In the genomic region with DNA sequence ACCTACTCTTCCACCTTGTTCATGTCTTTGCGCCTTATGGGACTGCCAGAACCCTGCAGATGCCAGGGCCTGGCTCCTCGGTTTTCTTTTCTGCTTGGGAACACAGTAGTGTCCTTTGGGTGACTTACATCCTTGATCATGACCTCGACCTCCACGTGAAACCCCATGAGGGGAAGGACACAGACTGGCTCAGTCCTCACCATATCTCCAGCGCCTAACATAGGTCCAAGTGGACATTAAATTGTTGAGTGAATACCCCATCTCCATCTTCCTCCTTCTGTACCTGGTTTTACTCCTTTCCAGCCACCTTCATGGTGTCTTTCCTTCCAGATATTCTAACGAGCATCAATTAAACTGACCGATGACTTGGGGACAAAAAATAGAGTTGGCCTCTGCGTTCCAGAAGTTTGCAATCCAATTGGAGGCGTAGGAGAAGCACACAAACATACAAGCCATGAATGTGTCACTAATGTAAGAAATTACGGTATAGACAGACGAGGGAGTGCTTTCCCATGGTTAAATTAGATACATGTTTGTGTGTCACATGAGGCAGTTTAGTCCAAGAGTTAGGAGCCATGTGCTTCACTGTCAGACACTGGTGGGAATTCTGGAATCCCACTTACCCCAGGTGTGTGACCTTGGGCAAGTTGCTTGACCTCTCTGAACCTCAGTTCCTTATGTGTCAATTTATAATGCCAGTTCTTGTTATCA, we compare ENCODE assay signal across 8 cellular contexts. TPM values are rescaled to one million over a fixed set of nuclear protein-coding genes. Genes with fewer than 3 reads are reported as not detected.
DNase-seq lines count a peak whose midpoint lies in the region; ATAC-seq and TF ChIP-seq lines count a peak whose summit lies in the region.

No MANE protein-coding gene starts in this region.

- peak overlapping the region; percentile 98 for H3K9ac ChIP-seq in BLaER1
- peak overlapping the region; percentile 90 to 95 for H3K9ac ChIP-seq in colonic mucosa (ENCODE audit: low read depth in 2 of 2, low read length in 2 of 2)

- peak overlapping the region; percentile 94 to 99 (median 98) for H3K27ac Mint-ChIP-seq in naive thymus-derived CD4-positive, alpha-beta T cell

- H3K9me3 Mint-ChIP-seq in naive thymus-derived CD4-positive, alpha-beta T cell: no peaks in the 10 kb centered on the region

- CTCF ChIA-PET in naive thymus-derived CD4-positive, alpha-beta T cell (lab: Charles Lee): interaction anchor here (0.6 to 0.9 kb wide), 2 partner anchors 26 to 65 kb away, joined by 3 read pairs; no protein-coding TSS in a partner anchor

- peak overlapping the region; percentile 86 to 98 (median 94) for H3K4me3 Mint-ChIP-seq in naive thymus-derived CD4-positive, alpha-beta T cell

- H3K4me1 ChIP-seq in BLaER1 (peaks cover 31% of the 10 kb centered on the region), colonic mucosa (peaks cover 4% of the 10 kb centered on the region)
- H3K4me1 ChIP-seq in naive thymus-derived CD4-positive, alpha-beta T cell (ENCODE audit: control insufficient read depth in 2 of 2, insufficient read depth in 2 of 2, low read length in 2 of 2): peaks cover 30 to 31% of the 10 kb centered on the region in 2 donors

- peaks cover 0 to 2% (median 0%) of the 10 kb centered on the region in 5 donors for H3K36me3 Mint-ChIP-seq in naive thymus-derived CD4-positive, alpha-beta T cell

- DNase-seq in colonic mucosa: no peak
- no peak for DNase-seq in naive thymus-derived CD4-positive, alpha-beta T cell
- DNase-seq in islet precursor cell: no peak
- DNase-seq in NCI-H82 treated with DMSO at 0.1 percent for 48 hours (lab: John Stamatoyannopoulos, UW; ENCODE audit: unreplicated experiment): no peak

- H4K20me1 ChIP-seq in BLaER1: peaks cover 38% of the 10 kb centered on the region

- ATAC-seq in naive thymus-derived CD4-positive, alpha-beta T cell: no peak
- ATAC-seq in HG03196 (IDR thresholded peaks at IDR 0.05; ENCODE audit: unreplicated experiment) (no peak), HG02642 (IDR thresholded peaks at IDR 0.05; ENCODE audit: poor library complexity, unreplicated experiment) (no peak)

- peak overlapping the region; percentile 99 for H3K4me2 ChIP-seq in BLaER1

- H3K27me3 Mint-ChIP-seq in naive thymus-derived CD4-positive, alpha-beta T cell: peaks cover 0 to 18% (median 0%) of the 10 kb centered on the region in 5 donors

- H3K36me3 ChIP-seq in BLaER1 (no peaks in the 10 kb centered on the region), KOPT-K1 (ENCODE audit: insufficient read depth, low read length) (no peaks in the 10 kb centered on the region), colonic mucosa (no peaks in the 10 kb centered on the region)
- H3K36me3 ChIP-seq in naive thymus-derived CD4-positive, alpha-beta T cell (ENCODE audit: control insufficient read depth in 2 of 3, insufficient read depth in 3 of 3, low read length in 3 of 3): peaks cover 0 to 8% (median 0%) of the 10 kb centered on the region in 3 experiments

- H3K4me3 ChIP-seq in BLaER1 (peak overlapping the region; percentile 78), colonic mucosa (peak overlapping the region; percentile 87)
- H3K4me3 ChIP-seq in naive thymus-derived CD4-positive, alpha-beta T cell (ENCODE audit: low read length): peak overlapping the region; percentile 68

- POLR2A ChIA-PET in naive thymus-derived CD4-positive, alpha-beta T cell (lab: Charles Lee): interaction anchor here (0.9 to 2.0 kb wide), 6 partner anchors 16 to 54 kb away, joined by 4 to 12 read pairs (median 6); no protein-coding TSS in a partner anchor

- no peaks in the 10 kb centered on the region for H3K9me3 ChIP-seq in BLaER1
- no peaks in the 10 kb centered on the region for H3K9me3 ChIP-seq in KOPT-K1 (ENCODE audit: insufficient read depth, low read length, poor library complexity, severe bottlenecking)
- H3K9me3 ChIP-seq in colonic mucosa: no peaks in the 10 kb centered on the region
- H3K9me3 ChIP-seq in naive thymus-derived CD4-positive, alpha-beta T cell (ENCODE audit: control insufficient read depth in 2 of 3, low read length in 3 of 3): no peaks in the 10 kb centered on the region

- no peak for TF ChIP-seq CTCF in colonic mucosa (IDR thresholded peaks at IDR 0.05)

- intact Hi-C loops in colonic mucosa (cut with DNase I): no loop called here
- intact Hi-C loops in naive thymus-derived CD4-positive, alpha-beta T cell (cut with micrococcal nuclease): loop anchor here (1.0 to 10.0 kb wide), 6 partner anchors 8 to 330 kb away; a partner anchor contains a TSS

- H3K27ac ChIP-seq in BLaER1 (peak overlapping the region; percentile 98), KOPT-K1 (ENCODE audit: low read depth, low read length, poor library complexity, severe bottlenecking) (peak overlapping the region; percentile 88), colonic mucosa (peak overlapping the region; percentile 81)
- peak overlapping the region; percentile 99 for H3K27ac ChIP-seq in naive thymus-derived CD4-positive, alpha-beta T cell (ENCODE audit: low read depth, low read length)

- peaks cover 35 to 51% (median 43%) of the 10 kb centered on the region in 7 donors for H3K4me1 Mint-ChIP-seq in naive thymus-derived CD4-positive, alpha-beta T cell

- H3K27me3 ChIP-seq in BLaER1 (no peaks in the 10 kb centered on the region), colonic mucosa (no peaks in the 10 kb centered on the region)
- H3K27me3 ChIP-seq in naive thymus-derived CD4-positive, alpha-beta T cell (ENCODE audit: control insufficient read depth in 2 of 2, insufficient read depth in 2 of 2, low read length in 2 of 2): no peaks in the 10 kb centered on the region

RNA-seq across cellular contexts. Expression of a gene that starts 0.9 kb away (rescaled TPM):
- 10 to 100 TPM; 58.2 to 58.9 TPM for total RNA-seq in colonic mucosa
- 100 to 1,000 TPM; 121 to 244 (median 172) TPM for total RNA-seq in naive thymus-derived CD4-positive, alpha-beta T cell
- polyA plus RNA-seq in naive thymus-derived CD4-positive, alpha-beta T cell: 10 to 100 TPM; 37.8 to 45.7 TPM
